ENCODE assay signal across 11 cellular contexts in genomic region chr2:235300368-235301201, GRCh38.
DNase-seq lines count a peak whose midpoint lies in the region; ATAC-seq and TF ChIP-seq lines count a peak whose summit lies in the region.
"Had no signal": no experiment of that assay in that cellular context is flagged by ENCODE, and none has a peak within 500 bp of the region (broad histone marks: within the 10 kb centered on the region; RNA-seq: fewer than 3 reads in every experiment).

No MANE protein-coding gene starts in this region.

- no peaks in the 10 kb centered on the region for H3K36me3 Mint-ChIP-seq in activated naive CD8-positive, alpha-beta T cell treated with anti-CD3 and anti-CD28 coated beads for 36 hours
- H3K36me3 Mint-ChIP-seq in stimulated activated effector memory CD8-positive, alpha-beta T cell treated with anti-CD3 and anti-CD28 coated beads, Interleukin-12 subunit alpha, Interleukin-12 subunit beta, amount 100 ng/mL, for 72 hours, result no peaks in the 10 kb centered on the region

- H3K27me3 Mint-ChIP-seq in activated naive CD8-positive, alpha-beta T cell treated with anti-CD3 and anti-CD28 coated beads for 36 hours, result peaks cover 44% of the 10 kb centered on the region

- peaks cover 2% of the 10 kb centered on the region for H3K27me3 ChIP-seq in kidney epithelial cell (ENCODE audit: control insufficient read depth, insufficient read depth, low read length)

- no peaks in the 10 kb centered on the region for H3K36me3 ChIP-seq in kidney epithelial cell (ENCODE audit: control insufficient read depth, insufficient read depth, low read length)

- DNase-seq in AG08396 (ENCODE audit: low spot score) (peak; percentile 62), HT1080 (ENCODE audit: low read depth) (peak; percentile 48), T1000 (lab: John Stamatoyannopoulos, UW) (peak; percentile 8), kidney epithelial cell (ENCODE audit: low read depth) (peak; percentile 47), T-helper 2 cell (no peak)
- DNase-seq in activated naive CD8-positive, alpha-beta T cell treated with anti-CD3 and anti-CD28 coated beads for 36 hours, result no peak
- DNase-seq in stimulated activated effector memory CD8-positive, alpha-beta T cell treated with anti-CD3 and anti-CD28 coated beads, Interleukin-12 subunit alpha, Interleukin-12 subunit beta, amount 100 ng/mL, for 72 hours (ENCODE audit: low spot score in 2 of 2), result no peak
- DNase-seq: activated T-cell treated with anti-CD3 and anti-CD28 coated beads, Interleukin-2, amount 50 U/mL, for 1 hour; NCI-H82; occipital lobe had no signal

- ATAC-seq in stimulated activated effector memory CD8-positive, alpha-beta T cell treated with anti-CD3 and anti-CD28 coated beads, Interleukin-12 subunit alpha, Interleukin-12 subunit beta, amount 100 ng/mL, for 72 hours, result no peak
- no peak for ATAC-seq in HG03108 (IDR thresholded peaks at IDR 0.05; ENCODE audit: unreplicated experiment)

- no peaks in the 10 kb centered on the region for H3K4me1 Mint-ChIP-seq in activated naive CD8-positive, alpha-beta T cell treated with anti-CD3 and anti-CD28 coated beads for 36 hours
- no peaks in the 10 kb centered on the region for H3K4me1 Mint-ChIP-seq in stimulated activated effector memory CD8-positive, alpha-beta T cell treated with anti-CD3 and anti-CD28 coated beads, Interleukin-12 subunit alpha, Interleukin-12 subunit beta, amount 100 ng/mL, for 72 hours

- no peak for TF ChIP-seq CTCF in kidney epithelial cell (IDR thresholded peaks at IDR 0.05; ENCODE audit: insufficient read depth, low read length, poor library complexity, severe bottlenecking)

- H3K4me3 Mint-ChIP-seq in activated naive CD8-positive, alpha-beta T cell treated with anti-CD3 and anti-CD28 coated beads for 36 hours, result no peak overlapping the region
- no peak overlapping the region for H3K4me3 Mint-ChIP-seq in stimulated activated effector memory CD8-positive, alpha-beta T cell treated with anti-CD3 and anti-CD28 coated beads, Interleukin-12 subunit alpha, Interleukin-12 subunit beta, amount 100 ng/mL, for 72 hours

- no peak overlapping the region for H3K4me3 ChIP-seq in kidney epithelial cell (ENCODE audit: low read depth, low read length)

- peaks cover 3% of the 10 kb centered on the region for H3K9me3 Mint-ChIP-seq in activated naive CD8-positive, alpha-beta T cell treated with anti-CD3 and anti-CD28 coated beads for 36 hours
- peaks cover 4% of the 10 kb centered on the region for H3K9me3 Mint-ChIP-seq in stimulated activated effector memory CD8-positive, alpha-beta T cell treated with anti-CD3 and anti-CD28 coated beads, Interleukin-12 subunit alpha, Interleukin-12 subunit beta, amount 100 ng/mL, for 72 hours

- no peak overlapping the region for H3K27ac Mint-ChIP-seq in activated naive CD8-positive, alpha-beta T cell treated with anti-CD3 and anti-CD28 coated beads for 36 hours
- H3K27ac Mint-ChIP-seq in stimulated activated effector memory CD8-positive, alpha-beta T cell treated with anti-CD3 and anti-CD28 coated beads, Interleukin-12 subunit alpha, Interleukin-12 subunit beta, amount 100 ng/mL, for 72 hours, result no peak overlapping the region

Comparison
In these comparisons a context has a peak if more than half of its experiments do, and no peak if none do; other contexts are left out.
1. DNase-seq: peak in AG08396 (single experiment), HT1080 (single experiment), T1000 (single experiment) and kidney epithelial cell (single experiment); none in activated naive CD8-positive, alpha-beta T cell treated with anti-CD3 and anti-CD28 coated beads for 36 hours (single experiment), stimulated activated effector memory CD8-positive, alpha-beta T cell treated with anti-CD3 and anti-CD28 coated beads, Interleukin-12 subunit alpha, Interleukin-12 subunit beta, amount 100 ng/mL, for 72 hours (0 of 2) and T-helper 2 cell (0 of 5).